In the genomic region with DNA sequence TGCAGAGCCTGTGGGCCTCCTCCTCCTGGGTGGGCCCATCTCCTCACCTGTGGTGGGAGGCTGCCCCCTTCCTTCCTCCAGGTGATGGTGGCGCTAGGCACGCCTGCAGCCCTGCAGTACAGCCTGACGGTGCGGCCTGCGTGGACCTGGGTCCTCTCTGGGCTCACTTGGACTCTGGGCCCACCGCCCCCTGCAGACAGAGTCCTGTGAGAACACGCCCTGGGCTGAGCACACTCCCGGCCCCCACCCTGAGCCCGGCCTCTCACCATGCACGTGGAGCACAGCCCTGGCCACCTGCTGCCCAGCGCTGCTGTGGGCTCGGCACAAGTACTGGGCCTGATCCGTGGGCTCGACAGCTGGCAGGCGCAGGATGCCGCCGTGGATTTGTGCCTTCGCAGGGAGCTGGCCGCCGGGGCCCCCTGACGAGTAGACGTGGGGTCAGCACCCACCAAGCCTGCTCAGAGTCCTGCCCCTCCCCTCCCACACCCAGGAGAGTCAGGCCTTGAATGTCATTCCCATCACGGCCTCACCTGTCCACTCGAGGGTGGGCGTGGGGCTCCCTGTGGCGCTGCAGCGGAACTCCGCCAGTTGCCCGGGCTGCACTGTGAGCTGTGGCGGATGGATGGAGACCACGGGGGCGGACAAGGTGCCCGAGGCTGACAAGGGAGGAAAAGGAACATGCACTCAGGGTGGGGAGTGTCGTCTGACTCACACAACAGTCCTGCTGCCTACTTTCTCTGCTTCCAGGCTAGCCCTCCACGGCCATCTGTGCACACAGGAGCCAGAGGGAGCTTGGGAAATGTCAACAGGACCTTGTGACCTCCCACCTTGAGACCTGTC, we compare ENCODE assay signal across 1 cellular context.
A peak's percentile ranks its signal among the peaks of the same experiment; 100 is the strongest.
TF ChIP-seq lines count a peak whose summit lies in the region.

No MANE protein-coding gene starts in this region.

TF ChIP-seq in HEK293, 187 proteins besides CTCF, POLR2A, EP300 and RAD21 (continued from another document):
- TF ChIP-seq, protein P1, sequence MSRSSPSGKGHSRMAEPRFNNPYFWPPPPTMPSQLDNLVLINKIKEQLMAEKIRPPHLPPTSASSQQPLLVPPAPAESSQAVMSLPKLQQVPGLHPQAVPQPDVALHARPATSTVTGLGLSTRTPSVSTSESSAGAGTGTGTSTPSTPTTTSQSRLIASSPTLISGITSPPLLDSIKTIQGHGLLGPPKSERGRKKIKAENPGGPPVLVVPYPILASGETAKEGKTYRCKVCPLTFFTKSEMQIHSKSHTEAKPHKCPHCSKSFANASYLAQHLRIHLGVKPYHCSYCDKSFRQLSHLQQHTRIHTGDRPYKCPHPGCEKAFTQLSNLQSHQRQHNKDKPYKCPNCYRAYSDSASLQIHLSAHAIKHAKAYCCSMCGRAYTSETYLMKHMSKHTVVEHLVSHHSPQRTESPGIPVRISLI (tag by site-specific recombination; IDR thresholded peaks at IDR 0.05), result no peak
- TF ChIP-seq GLIS1 (tag by site-specific recombination; IDR thresholded peaks at IDR 0.05) (no peak), ZFP37 (tag by site-specific recombination; IDR thresholded peaks at IDR 0.05) (no peak), ZIC2 (tag by site-specific recombination; IDR thresholded peaks at IDR 0.05) (peak; percentile 23; the same call in 1 of the 2 replicates), ZFHX2 (tag by site-specific recombination; conservative IDR thresholded peaks at IDR 0.05) (peak; percentile 20; the same call in 1 of the 2 replicates), SP2 (tag by site-specific recombination; IDR thresholded peaks at IDR 0.05) (no peak), MYNN (tag by site-specific recombination; IDR thresholded peaks at IDR 0.05; ENCODE audit: borderline replicate concordance) (no peak), ZNF623 (tag by site-specific recombination; IDR thresholded peaks at IDR 0.05) (no peak), ZNF621 (tag by site-specific recombination; IDR thresholded peaks at IDR 0.05) (no peak), EGR2 (tag by site-specific recombination; IDR thresholded peaks at IDR 0.05; ENCODE audit: low read depth) (peak; percentile 48; the same call in 1 of the 2 replicates), ZSCAN16 (tag by site-specific recombination; IDR thresholded peaks at IDR 0.05) (no peak), ZNF19 (tag by site-specific recombination; IDR thresholded peaks at IDR 0.05; ENCODE audit: low read depth) (no peak), ZNF521 (tag by site-specific recombination; IDR thresholded peaks at IDR 0.05) (no peak)
- TF ChIP-seq, protein P2, sequence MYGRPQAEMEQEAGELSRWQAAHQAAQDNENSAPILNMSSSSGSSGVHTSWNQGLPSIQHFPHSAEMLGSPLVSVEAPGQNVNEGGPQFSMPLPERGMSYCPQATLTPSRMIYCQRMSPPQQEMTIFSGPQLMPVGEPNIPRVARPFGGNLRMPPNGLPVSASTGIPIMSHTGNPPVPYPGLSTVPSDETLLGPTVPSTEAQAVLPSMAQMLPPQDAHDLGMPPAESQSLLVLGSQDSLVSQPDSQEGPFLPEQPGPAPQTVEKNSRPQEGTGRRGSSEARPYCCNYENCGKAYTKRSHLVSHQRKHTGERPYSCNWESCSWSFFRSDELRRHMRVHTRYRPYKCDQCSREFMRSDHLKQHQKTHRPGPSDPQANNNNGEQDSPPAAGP (tag by site-specific recombination; IDR thresholded peaks at IDR 0.05), result peak; percentile 36; the same call in 1 of the 2 replicates
- TF ChIP-seq, protein P3, sequence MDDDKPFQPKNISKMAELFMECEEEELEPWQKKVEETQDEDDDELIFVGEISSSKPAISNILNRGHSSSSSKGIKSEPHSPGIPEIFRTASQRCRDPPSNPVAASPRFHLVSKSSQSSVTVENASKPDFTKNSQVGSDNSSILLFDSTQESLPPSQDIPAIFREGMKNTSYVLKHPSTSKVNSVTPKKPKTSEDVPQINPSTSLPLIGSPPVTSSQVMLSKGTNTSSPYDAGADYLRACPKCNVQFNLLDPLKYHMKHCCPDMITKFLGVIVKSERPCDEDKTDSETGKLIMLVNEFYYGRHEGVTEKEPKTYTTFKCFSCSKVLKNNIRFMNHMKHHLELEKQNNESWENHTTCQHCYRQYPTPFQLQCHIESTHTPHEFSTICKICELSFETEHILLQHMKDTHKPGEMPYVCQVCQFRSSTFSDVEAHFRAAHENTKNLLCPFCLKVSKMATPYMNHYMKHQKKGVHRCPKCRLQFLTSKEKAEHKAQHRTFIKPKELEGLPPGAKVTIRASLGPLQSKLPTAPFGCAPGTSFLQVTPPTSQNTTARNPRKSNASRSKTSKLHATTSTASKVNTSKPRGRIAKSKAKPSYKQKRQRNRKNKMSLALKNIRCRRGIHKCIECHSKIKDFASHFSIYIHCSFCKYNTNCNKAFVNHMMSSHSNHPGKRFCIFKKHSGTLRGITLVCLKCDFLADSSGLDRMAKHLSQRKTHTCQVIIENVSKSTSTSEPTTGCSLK (tag by site-specific recombination; IDR thresholded peaks at IDR 0.05), result no peak
